Comparison of ENCODE assay signal across 28 cellular contexts in genomic region chr5:6750951-6751685, GRCh38. TPM values are rescaled to one million over a fixed set of nuclear protein-coding genes. Genes with fewer than 3 reads are reported as not detected.
A peak's percentile ranks its signal among the peaks of the same experiment; 100 is the strongest.
DNase-seq lines count a peak whose midpoint lies in the region; ATAC-seq and TF ChIP-seq lines count a peak whose summit lies in the region.
"Had no signal": no experiment of that assay in that cellular context is flagged by ENCODE, and none has a peak within 500 bp of the region (broad histone marks: within the 10 kb centered on the region; RNA-seq: fewer than 3 reads in every experiment).

No MANE protein-coding gene starts in this region.

- H3K27ac ChIP-seq in RWPE2 (ENCODE audit: poor library complexity, severe bottlenecking) (no peak overlapping the region), spleen (no peak overlapping the region), coronary artery (no peak overlapping the region)
- H3K27ac ChIP-seq: 22Rv1, HL-60, KMS-11, SJSA1 had no signal

- H3K4me1 ChIP-seq in RWPE2 (ENCODE audit: insufficient read depth, poor library complexity, severe bottlenecking) (no peaks in the 10 kb centered on the region), spleen (no peaks in the 10 kb centered on the region)
- H3K4me1 ChIP-seq: BE2C had no signal

- TF ChIP-seq CTCF in RWPE2 (IDR thresholded peaks at IDR 0.05; ENCODE audit: poor library complexity, severe bottlenecking), result no peak
- no peak for TF ChIP-seq CTCF in spleen (IDR thresholded peaks at IDR 0.05 in 8 of 11, conservative IDR thresholded peaks at IDR 0.05 in 3 of 11)
- no peak for TF ChIP-seq CTCF in coronary artery (IDR thresholded peaks at IDR 0.05)

- H3K9me3 Mint-ChIP-seq in activated T-cell treated with anti-CD3 and anti-CD28 coated beads, Interleukin-2, amount 50 U/mL, for 24 hours, result no peaks in the 10 kb centered on the region
- H3K9me3 Mint-ChIP-seq: CD14-positive monocyte; CD8-positive, alpha-beta memory T cell; IgD-negative memory B cell had no signal

- no peaks in the 10 kb centered on the region for H3K4me1 Mint-ChIP-seq in activated T-cell treated with anti-CD3 and anti-CD28 coated beads, Interleukin-2, amount 50 U/mL, for 24 hours (ENCODE audit: low read depth)
- H3K4me1 Mint-ChIP-seq: CD14-positive monocyte had no signal

- H3K36me3 ChIP-seq in RWPE2 (ENCODE audit: low read depth) (peaks cover 100% of the 10 kb centered on the region), spleen (peaks cover 0 to 100% (median 88%) of the 10 kb centered on the region in 6 donors)

- peak overlapping the region; percentile 26 for H3K27ac Mint-ChIP-seq in activated T-cell treated with anti-CD3 and anti-CD28 coated beads, Interleukin-2, amount 50 U/mL, for 24 hours
- H3K27ac Mint-ChIP-seq: IgD-negative memory B cell had no signal

- ATAC-seq in RWPE2 (ENCODE audit: low read depth), result no peak
- ATAC-seq: PC-3 had no signal

- H3K4me3 Mint-ChIP-seq in activated T-cell treated with anti-CD3 and anti-CD28 coated beads, Interleukin-2, amount 50 U/mL, for 24 hours, result no peak overlapping the region
- H3K4me3 Mint-ChIP-seq: CD14-positive monocyte; CD8-positive, alpha-beta memory T cell; IgD-negative memory B cell had no signal

- WGBS in spleen, 5 donors, result 83 to 88% (median 86%) methylated on average over 18 of the region's 18 CpGs

- no peak for TF ChIP-seq POLR2A in spleen (IDR thresholded peaks at IDR 0.05)

- H3K27me3 ChIP-seq in RWPE2 (ENCODE audit: insufficient read depth, poor library complexity, severe bottlenecking) (no peaks in the 10 kb centered on the region), spleen (replicated peaks in 1 of 7) (no peaks in the 10 kb centered on the region)
- H3K27me3 ChIP-seq: BE2C, SJSA1 had no signal

- H3K36me3 Mint-ChIP-seq in activated T-cell treated with anti-CD3 and anti-CD28 coated beads, Interleukin-2, amount 50 U/mL, for 24 hours (ENCODE audit: low read depth), result peaks cover 97% of the 10 kb centered on the region

- intact Hi-C loops in spleen (cut with DNase I; ENCODE audit: low total_unique reads), result no loop called here

- no peak overlapping the region for H3K4me3 ChIP-seq in RWPE2 (ENCODE audit: severe bottlenecking)
- H3K4me3 ChIP-seq in spleen, result no peak overlapping the region
- no peak overlapping the region for H3K4me3 ChIP-seq in coronary artery
- H3K4me3 ChIP-seq: SJSA1 had no signal

- H3K9me3 ChIP-seq in RWPE2 (ENCODE audit: severe bottlenecking) (no peaks in the 10 kb centered on the region), spleen (no peaks in the 10 kb centered on the region)
- H3K9me3 ChIP-seq: BE2C, SJSA1 had no signal

- DNase-seq in activated T-cell treated with anti-CD3 and anti-CD28 coated beads, Interleukin-2, amount 50 U/mL, for 24 hours, result peak; percentile 15
- no peak for DNase-seq in activated T-cell treated with anti-CD3 and anti-CD28 coated beads, Interleukin-2, amount 50 U/mL, for 1 hour
- DNase-seq in RWPE2 (ENCODE audit: low spot score) (peak; percentile 52), mesenteric fat pad (ENCODE audit: low spot score) (peak; percentile 81), spleen (peak; percentile 68), NCI-H345 treated with DMSO at 0.1 percent for 48 hours (lab: John Stamatoyannopoulos, UW; ENCODE audit: unreplicated experiment) (no peak), NCI-H82 (lab: John Stamatoyannopoulos, UW) (no peak), coronary artery (ENCODE audit: low spot score) (no peak)
- DNase-seq: BE2C; CD8-positive, alpha-beta memory T cell; DMS 273 treated with DMSO at 0.1 percent for 48 hours; DMS79 treated with DMSO at 0.1 percent for 48 hours; GF-D8; NCI-H1048; NCI-H1417; NCI-H1694; NCI-H2081; NCI-H2227 treated with DMSO at 0.1 percent for 48 hours; NCI-H510A treated with DMSO at 0.1 percent for 48 hours; NCI-H748 treated with DMSO at 0.1 percent for 48 hours; PC-3; Right ventricle myocardium superior had no signal

- no peaks in the 10 kb centered on the region for H3K27me3 Mint-ChIP-seq in activated T-cell treated with anti-CD3 and anti-CD28 coated beads, Interleukin-2, amount 50 U/mL, for 24 hours
- H3K27me3 Mint-ChIP-seq: CD8-positive, alpha-beta memory T cell; IgD-negative memory B cell had no signal

RNA-seq across cellular contexts. Expression of gene TENT4A, which starts 37.9 kb away (rescaled TPM):
- total RNA-seq in mesenteric fat pad (29.8 TPM), spleen (10 to 100 TPM; 26.3 to 44.8 (median 37.0) TPM)
- polyA plus RNA-seq in spleen, result 10 to 100 TPM in 2 of 3 donors, 1 to 10 TPM in 1; 7.1 to 16.5 (median 12.9) TPM

Comparison
In these comparisons a context has a peak if more than half of its experiments do, and no peak if none do; other contexts are left out.
1. DNase-seq: peak in activated T-cell treated with anti-CD3 and anti-CD28 coated beads, Interleukin-2, amount 50 U/mL, for 24 hours (single experiment), RWPE2 (single experiment), mesenteric fat pad (single experiment) and spleen (single experiment); none in activated T-cell treated with anti-CD3 and anti-CD28 coated beads, Interleukin-2, amount 50 U/mL, for 1 hour (single experiment), NCI-H345 treated with DMSO at 0.1 percent for 48 hours (single experiment), NCI-H82 (single experiment) and coronary artery (single experiment).